12 cellular contexts compared by ENCODE assay signal in genomic region chr5:33641722-33642505, GRCh38.
DNase-seq lines count a peak whose midpoint lies in the region; ATAC-seq, FAIRE-seq and TF ChIP-seq lines count a peak whose summit lies in the region.
"Had no signal": no experiment of that assay in that cellular context is flagged by ENCODE, and none has a peak within 500 bp of the region (broad histone marks: within the 10 kb centered on the region; RNA-seq: fewer than 3 reads in every experiment).

No MANE protein-coding gene starts in this region.

- no peak overlapping the region for H3K4me2 ChIP-seq in GM12878 (ENCODE audit: control insufficient read depth, insufficient read depth)

- H3K36me3 Mint-ChIP-seq in activated CD4-positive, alpha-beta T cell treated with anti-CD3 and anti-CD28 coated beads for 36 hours (ENCODE audit: low read depth) = no peaks in the 10 kb centered on the region

- H3K4me1 Mint-ChIP-seq in activated CD4-positive, alpha-beta T cell treated with anti-CD3 and anti-CD28 coated beads for 36 hours = peaks cover 4% of the 10 kb centered on the region

- SMC1A ChIA-PET in GM12878 (lab: Charles Lee; ENCODE audit: uncharacterized antibody, unreplicated experiment) = interaction anchor here (1.4 to 2.6 kb wide), 6 partner anchors 8 to 287 kb away, joined by 3 to 17 read pairs (median 5); no protein-coding TSS in a partner anchor

- H3K27ac Mint-ChIP-seq in activated CD4-positive, alpha-beta T cell treated with anti-CD3 and anti-CD28 coated beads for 36 hours = no peak overlapping the region

- no peaks in the 10 kb centered on the region for H3K79me2 ChIP-seq in GM12878 (ENCODE audit: control insufficient read depth, insufficient read depth, low read length)

- H3K27ac ChIP-seq in GM12878 (ENCODE audit: control insufficient read depth, insufficient read depth) = no peak overlapping the region
- H3K27ac ChIP-seq: colonic mucosa, skin epidermis had no signal

- intact Hi-C loops in activated CD4-positive, alpha-beta T cell treated with anti-CD3 and anti-CD28 coated beads for 36 hours (cut with DNase I, micrococcal nuclease) = no loop called here
- intact Hi-C loops in GM12878 (cut with micrococcal nuclease; ENCODE audit: unreplicated experiment) = no loop called here

- FAIRE-seq in GM12878 (lab: Jason Lieb, UNC) = peak; percentile 83

- no peak for TF ChIP-seq EP300 in GM12878 (IDR thresholded peaks at IDR 0.05; ENCODE audit: borderline replicate concordance in 1 of 2, control insufficient read depth in 1 of 2, low read depth in 2 of 2, low read length in 2 of 2)

- H3K4me3 Mint-ChIP-seq in activated CD4-positive, alpha-beta T cell treated with anti-CD3 and anti-CD28 coated beads for 36 hours = no peak overlapping the region

- H3K9me3 ChIP-seq in GM12878 (replicated peaks; ENCODE audit: control insufficient read depth, insufficient read depth, low read length) = no peaks in the 10 kb centered on the region; the same call in none of the 3 replicates
- H3K9me3 ChIP-seq: colonic mucosa had no signal

- no TSS peak for BruUV-seq in GM12878 (replicated peaks; lab: Mats Ljungman, UMichigan)

- ATAC-seq in activated CD4-positive, alpha-beta T cell treated with anti-CD3 and anti-CD28 coated beads for 36 hours = peak; percentile 23
- ATAC-seq in HG03571 (IDR thresholded peaks at IDR 0.05; ENCODE audit: unreplicated experiment) = peak; percentile 65
- ATAC-seq in GM12878 = peak; percentile 79
- no peak for ATAC-seq in HG02970 (IDR thresholded peaks at IDR 0.05; ENCODE audit: low FRiP score, unreplicated experiment)

- 43% methylated on average over 12 of the region's 12 CpGs for whole genome bisulfite sequencing in GM12878 (ENCODE audit: insufficient coverage, insufficient replicate concordance, low lambda C conversion rate, missing lambda C conversion rate)

- peaks cover 7% of the 10 kb centered on the region for H3K27me3 Mint-ChIP-seq in activated CD4-positive, alpha-beta T cell treated with anti-CD3 and anti-CD28 coated beads for 36 hours

- no peak overlapping the region for H3K9ac ChIP-seq in GM12878 (ENCODE audit: control insufficient read depth, insufficient read depth, low read length)

- in situ Hi-C loops in GM12878 (cut with MboI) = no loop called here

- CTCF ChIA-PET in activated CD4-positive, alpha-beta T cell treated with anti-CD3 and anti-CD28 coated beads for 36 hours (lab: Charles Lee) = interaction anchor here (0.8 kb wide), 2 partner anchors 10 to 48 kb away, joined by 3 to 4 read pairs; no protein-coding TSS in a partner anchor
- CTCF ChIA-PET in GM12878 (lab: Yijun Ruan, JAX) = interaction anchor here (1.0 to 1.3 kb wide), 3 partner anchors 8 to 293 kb away, joined by 3 to 6 read pairs (median 4); no protein-coding TSS in a partner anchor

- no peak for TF ChIP-seq CTCF in GM12878 (IDR thresholded peaks at IDR 0.05 in 2 of 3, conservative IDR thresholded peaks at IDR 0.05 in 1 of 3; ENCODE audit: control insufficient read depth in 2 of 3, extremely low read depth in 1 of 3, insufficient read depth in 1 of 3, low read depth in 3 of 3, low read length in 3 of 3)

- H2AFZ ChIP-seq in GM12878 (ENCODE audit: control insufficient read depth, low read depth, low read length) = no peak overlapping the region; the same call in 1 of the 2 replicates

- no peak for DNase-seq in activated CD4-positive, alpha-beta T cell treated with anti-CD3 and anti-CD28 coated beads for 36 hours
- DNase-seq in activated CD4-positive, alpha-beta T cell treated with anti-CD3 and anti-CD28 coated beads for 1 hour = no peak
- DNase-seq in GM12878 (ENCODE audit: low read depth, low spot score) (peak; percentile 37), renal cortical epithelial cell (ENCODE audit: low read depth) (peak; percentile 84), NCI-H82 treated with DMSO at 0.1 percent for 48 hours (lab: John Stamatoyannopoulos, UW; ENCODE audit: unreplicated experiment) (no peak)
- DNase-seq in activated CD4-positive, alpha-beta T cell treated with anti-CD3 and anti-CD28 coated beads, Interleukin-2, amount 50 U/mL, for 4 hours = no peak
- DNase-seq: activated CD8-positive, alpha-beta memory T cell treated with anti-CD3 and anti-CD28 coated beads for 24 hours; colonic mucosa; NCI-H510A had no signal

- H3K9me3 Mint-ChIP-seq in activated CD4-positive, alpha-beta T cell treated with anti-CD3 and anti-CD28 coated beads for 36 hours (ENCODE audit: low read depth) = peaks cover 2% of the 10 kb centered on the region

- H3K4me1 ChIP-seq in GM12878 (ENCODE audit: control insufficient read depth, insufficient read depth, low read length) = no peaks in the 10 kb centered on the region
- H3K4me1 ChIP-seq: colonic mucosa had no signal

- no peak overlapping the region for H3K4me3 ChIP-seq in GM12878
- H3K4me3 ChIP-seq: colonic mucosa, skin epidermis had no signal

- H3K27me3 ChIP-seq in GM12878 (replicated peaks in 1 of 2; ENCODE audit: control insufficient read depth in 2 of 2, insufficient read depth in 2 of 2, low read length in 1 of 2) = no peaks in the 10 kb centered on the region
- H3K27me3 ChIP-seq: colonic mucosa had no signal

- H4K20me1 ChIP-seq in GM12878 (ENCODE audit: control insufficient read depth, insufficient read depth) = no peaks in the 10 kb centered on the region

- RAD21 ChIA-PET in GM12878 (lab: Charles Lee; ENCODE audit: unreplicated experiment) = interaction anchor here (1.1 to 1.2 kb wide), 2 partner anchors 34 to 292 kb away, joined by 4 to 6 read pairs; no protein-coding TSS in a partner anchor

- POLR2A ChIA-PET in activated CD4-positive, alpha-beta T cell treated with anti-CD3 and anti-CD28 coated beads for 36 hours (lab: Charles Lee) = no interaction called here
- POLR2A ChIA-PET in GM12878 (lab: Charles Lee) = no interaction called here

- no peak for TF ChIP-seq RAD21 in GM12878 (IDR thresholded peaks at IDR 0.05; ENCODE audit: insufficient read depth, low read depth, low read length)

- no peak for TF ChIP-seq POLR2A in GM12878 (IDR thresholded peaks at IDR 0.05; ENCODE audit: low read depth, low read length)

- H3K36me3 ChIP-seq in GM12878 (ENCODE audit: control insufficient read depth in 2 of 2, insufficient read depth in 2 of 2, low read length in 1 of 2) = no peaks in the 10 kb centered on the region
- H3K36me3 ChIP-seq: colonic mucosa had no signal

TF ChIP-seq in GM12878, 131 proteins besides CTCF, POLR2A, EP300 and RAD21 (continues in another document):
- TF ChIP-seq BHLHE40 (IDR thresholded peaks at IDR 0.05; ENCODE audit: borderline replicate concordance in 1 of 2, low read depth in 2 of 2, low read length in 1 of 2) (peak in 1 of 2 experiments; percentile 49; a peak in 1 of 4 replicates), FOXK2 (IDR thresholded peaks at IDR 0.05) (no peak), CHD2 (IDR thresholded peaks at IDR 0.05; ENCODE audit: borderline replicate concordance, low read depth, low read length) (no peak), STAT3 (IDR thresholded peaks at IDR 0.05; ENCODE audit: low read depth, low read length) (no peak), SREBF2 (IDR thresholded peaks at IDR 0.05; ENCODE audit: low read length) (no peak), USF1 (IDR thresholded peaks at IDR 0.05; ENCODE audit: borderline replicate concordance, extremely low read length, insufficient read depth, low read depth, low read length) (no peak), NFXL1 (IDR thresholded peaks at IDR 0.05; ENCODE audit: borderline replicate concordance) (no peak), IKZF2 (IDR thresholded peaks at IDR 0.05) (no peak; a peak in 1 of 4 replicates), MAX (IDR thresholded peaks at IDR 0.05; ENCODE audit: low read depth, low read length) (no peak), MTA2 (IDR thresholded peaks at IDR 0.05; ENCODE audit: low read depth) (0 out of 2 replicates have a peak, but pooled peaks have one; percentile 31), MEF2B (IDR thresholded peaks at IDR 0.05; ENCODE audit: partially characterized antibody, poor library complexity, severe bottlenecking) (no peak), RUNX3 (IDR thresholded peaks at IDR 0.05; ENCODE audit: low read length) (peak; percentile 34; the same call in 1 of the 2 replicates), TARDBP (IDR thresholded peaks at IDR 0.05; ENCODE audit: borderline replicate concordance) (no peak), MLLT1 (IDR thresholded peaks at IDR 0.05) (peak; percentile 51; the same call in 1 of the 2 replicates)

Comparison
In these comparisons a context has a peak if more than half of its experiments do, and no peak if none do; other contexts are left out.
1. DNase-seq: peak in GM12878 (single experiment) and renal cortical epithelial cell (single experiment); none in activated CD4-positive, alpha-beta T cell treated with anti-CD3 and anti-CD28 coated beads for 36 hours (single experiment), activated CD4-positive, alpha-beta T cell treated with anti-CD3 and anti-CD28 coated beads for 1 hour (single experiment), NCI-H82 treated with DMSO at 0.1 percent for 48 hours (single experiment) and activated CD4-positive, alpha-beta T cell treated with anti-CD3 and anti-CD28 coated beads, Interleukin-2, amount 50 U/mL, for 4 hours (0 of 2).